8 cellular contexts compared by ENCODE assay signal in the genomic region with DNA sequence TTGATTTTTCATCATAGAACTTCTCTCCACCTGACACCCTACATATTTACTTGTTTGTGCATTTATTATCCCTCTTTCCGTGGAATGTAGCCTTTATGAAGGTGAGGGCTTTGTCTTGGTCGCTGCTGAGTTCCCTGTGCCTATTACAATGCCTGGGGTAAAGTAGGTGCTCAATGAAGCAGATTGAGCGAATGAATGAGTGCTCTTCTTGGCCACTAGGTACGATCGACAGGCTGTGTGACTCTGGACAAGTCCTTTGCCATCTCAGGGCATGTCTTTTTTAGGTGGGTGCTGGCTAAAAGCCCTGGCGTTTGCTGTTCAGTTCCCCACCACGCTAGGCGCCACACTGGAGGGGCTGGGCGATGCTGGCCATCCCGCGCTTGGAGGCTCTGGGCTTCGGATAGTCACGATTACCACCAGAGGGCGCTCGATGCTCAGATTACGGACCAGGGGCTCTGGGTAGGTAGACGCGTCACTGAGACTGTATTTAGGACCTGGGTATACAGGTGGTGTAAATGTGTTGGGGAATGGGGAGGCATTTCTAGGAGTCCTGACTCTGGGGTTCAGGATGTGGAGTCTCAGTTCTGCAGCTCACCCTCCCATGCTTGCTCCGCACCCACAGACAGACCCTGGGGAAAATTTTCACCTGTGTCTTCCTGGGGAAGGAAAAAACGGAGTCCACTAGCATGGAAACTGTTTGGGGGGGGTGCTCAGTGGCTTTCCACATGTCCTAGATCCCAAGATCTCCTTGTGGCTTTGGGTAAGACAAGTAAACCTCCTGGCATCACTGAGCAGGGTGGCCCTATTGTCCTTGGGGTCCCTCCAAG.
DNase-seq lines count a peak whose midpoint lies in the region; ATAC-seq and TF ChIP-seq lines count a peak whose summit lies in the region.

No MANE protein-coding gene starts in this region.

- TF ChIP-seq EP300 in ovary (IDR thresholded peaks at IDR 0.05), result no peak

- DNase-seq in DMS153 (lab: John Stamatoyannopoulos, UW) (peak; percentile 77), LoVo (ENCODE audit: low spot score) (peak; percentile 41), RKO (ENCODE audit: low spot score) (peak; percentile 24), foreskin keratinocyte (peak in 1 of 2 donors; percentile 39), ovary (peak; percentile 25 to 56 (median 30)), tibial artery (peak; percentile 22 to 63)
- DNase-seq in activated T-helper 1 cell treated with anti-CD3 and anti-CD28 coated beads, Interleukin-12 subunit alpha, Interleukin-12 subunit beta, Interleukin-2, Interleukin-4 antibody, amounts not matched to agents 30 ng/mL and 10 ng/mL and 1 ng/mL, durations not matched to agents 14 hours and 24 hours and 36 hours (ENCODE audit: low spot score), result peak; percentile 50

- 15 to 19% (median 17%) methylated on average over 20 of the region's 20 CpGs for WGBS in ovary, 3 donors

- no peaks in the 10 kb centered on the region for H3K9me3 Mint-ChIP-seq in activated T-helper 1 cell treated with anti-CD3 and anti-CD28 coated beads, Interleukin-12 subunit alpha, Interleukin-12 subunit beta, Interleukin-2, Interleukin-4 antibody, amounts not matched to agents 30 ng/mL and 10 ng/mL and 1 ng/mL, durations not matched to agents 14 hours and 24 hours and 36 hours

- peaks cover 26% of the 10 kb centered on the region for H3K27me3 ChIP-seq in foreskin keratinocyte
- no peaks in the 10 kb centered on the region for H3K27me3 ChIP-seq in ovary
- H3K27me3 ChIP-seq in tibial artery, result peaks cover 0 to 55% of the 10 kb centered on the region in 2 donors

- no peaks in the 10 kb centered on the region for H3K36me3 Mint-ChIP-seq in activated T-helper 1 cell treated with anti-CD3 and anti-CD28 coated beads, Interleukin-12 subunit alpha, Interleukin-12 subunit beta, Interleukin-2, Interleukin-4 antibody, amounts not matched to agents 30 ng/mL and 10 ng/mL and 1 ng/mL, durations not matched to agents 14 hours and 24 hours and 36 hours (ENCODE audit: low read depth)

- no peak for TF ChIP-seq POLR2A in ovary (IDR thresholded peaks at IDR 0.05)

- H3K4me3 ChIP-seq in ovary (no peak overlapping the region), tibial artery (no peak overlapping the region)

- H3K4me1 ChIP-seq in foreskin keratinocyte (no peaks in the 10 kb centered on the region), ovary (ENCODE audit: insufficient read depth) (no peaks in the 10 kb centered on the region), tibial artery (no peaks in the 10 kb centered on the region)

- H3K9me3 ChIP-seq in ovary (no peaks in the 10 kb centered on the region), tibial artery (no peaks in the 10 kb centered on the region)

- peak; percentile 83 for TF ChIP-seq CTCF in foreskin keratinocyte (conservative IDR thresholded peaks at IDR 0.05)
- TF ChIP-seq CTCF in ovary (IDR thresholded peaks at IDR 0.05), result no peak
- TF ChIP-seq CTCF in tibial artery (IDR thresholded peaks at IDR 0.05), result peak; percentile 27 to 38

- H3K4me3 Mint-ChIP-seq in activated T-helper 1 cell treated with anti-CD3 and anti-CD28 coated beads, Interleukin-12 subunit alpha, Interleukin-12 subunit beta, Interleukin-2, Interleukin-4 antibody, amounts not matched to agents 30 ng/mL and 10 ng/mL and 1 ng/mL, durations not matched to agents 14 hours and 24 hours and 36 hours, result no peak overlapping the region

- no peak overlapping the region for H3K27ac Mint-ChIP-seq in activated T-helper 1 cell treated with anti-CD3 and anti-CD28 coated beads, Interleukin-12 subunit alpha, Interleukin-12 subunit beta, Interleukin-2, Interleukin-4 antibody, amounts not matched to agents 30 ng/mL and 10 ng/mL and 1 ng/mL, durations not matched to agents 14 hours and 24 hours and 36 hours

- intact Hi-C loops in activated T-helper 1 cell treated with anti-CD3 and anti-CD28 coated beads, Interleukin-12 subunit alpha, Interleukin-12 subunit beta, Interleukin-2, Interleukin-4 antibody, amounts not matched to agents 30 ng/mL and 10 ng/mL and 1 ng/mL, durations not matched to agents 14 hours and 24 hours and 36 hours (cut with micrococcal nuclease), result loop anchor here (1.0 kb wide), 1 partner anchor 880 kb away; no protein-coding TSS in a partner anchor
- intact Hi-C loops in ovary (cut with DNase I) (no loop called here), tibial artery (cut with DNase I; ENCODE audit: low total_unique reads) (no loop called here)

- H3K4me1 Mint-ChIP-seq in activated T-helper 1 cell treated with anti-CD3 and anti-CD28 coated beads, Interleukin-12 subunit alpha, Interleukin-12 subunit beta, Interleukin-2, Interleukin-4 antibody, amounts not matched to agents 30 ng/mL and 10 ng/mL and 1 ng/mL, durations not matched to agents 14 hours and 24 hours and 36 hours (ENCODE audit: low read depth), result no peaks in the 10 kb centered on the region

- H3K27ac ChIP-seq in foreskin keratinocyte (no peak overlapping the region), ovary (no peak overlapping the region), tibial artery (no peak overlapping the region)

- H3K27me3 Mint-ChIP-seq in activated T-helper 1 cell treated with anti-CD3 and anti-CD28 coated beads, Interleukin-12 subunit alpha, Interleukin-12 subunit beta, Interleukin-2, Interleukin-4 antibody, amounts not matched to agents 30 ng/mL and 10 ng/mL and 1 ng/mL, durations not matched to agents 14 hours and 24 hours and 36 hours (ENCODE audit: insufficient read depth), result peaks cover 22% of the 10 kb centered on the region

- ATAC-seq in foreskin keratinocyte (peak; percentile 87), GM18519 (IDR thresholded peaks at IDR 0.05; ENCODE audit: low FRiP score, unreplicated experiment) (no peak)

- H3K36me3 ChIP-seq in ovary (no peaks in the 10 kb centered on the region), tibial artery (no peaks in the 10 kb centered on the region)

Comparison
In these comparisons a context has a peak if more than half of its experiments do, and no peak if none do; other contexts are left out.
1. CTCF ChIP-seq: peak in foreskin keratinocyte (single experiment) and tibial artery (2 of 2); none in ovary (0 of 3).